In the genomic region with DNA sequence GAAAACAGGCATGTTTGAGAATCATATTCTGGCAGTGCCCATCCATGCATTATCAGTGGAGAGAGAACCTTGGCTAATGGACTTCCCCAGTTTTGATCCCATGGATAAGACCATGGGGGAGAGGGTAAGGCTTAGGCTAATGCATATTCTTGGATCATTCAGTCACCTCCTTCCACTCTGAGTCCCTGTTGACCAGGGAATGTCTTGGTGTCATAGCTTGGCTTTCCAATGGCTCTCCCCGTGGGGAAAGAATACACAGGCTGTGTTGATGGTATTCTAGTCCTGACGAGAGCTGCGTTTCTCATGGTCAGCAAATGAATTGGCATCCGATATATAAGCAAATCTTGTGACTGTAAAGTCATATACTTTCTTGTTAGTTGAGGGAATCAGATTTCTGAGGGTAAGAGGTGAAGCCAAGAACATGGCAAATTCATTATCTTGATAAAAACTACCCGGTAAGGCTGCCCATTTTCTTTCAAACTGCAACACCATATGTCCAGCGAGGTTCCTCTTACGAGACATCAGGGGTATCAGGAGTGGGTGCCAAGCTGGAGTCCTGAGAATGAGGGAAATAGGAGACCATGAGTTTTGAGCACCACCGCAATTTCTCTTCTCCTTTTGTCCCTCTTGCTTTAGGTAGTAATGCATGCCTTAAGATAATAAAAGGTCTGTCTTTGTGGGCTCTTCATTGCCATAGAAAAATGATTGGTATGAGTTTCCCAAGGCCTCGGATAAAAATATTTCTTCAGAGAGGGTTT, we compare ENCODE assay signal across 1 cellular context.
A peak's percentile ranks its signal among the peaks of the same experiment; 100 is the strongest.
TF ChIP-seq lines count a peak whose summit lies in the region.

No MANE protein-coding gene starts in this region.

TF ChIP-seq in GM12878, 131 proteins besides CTCF, POLR2A, EP300 and RAD21:
- TF ChIP-seq, protein P1, sequence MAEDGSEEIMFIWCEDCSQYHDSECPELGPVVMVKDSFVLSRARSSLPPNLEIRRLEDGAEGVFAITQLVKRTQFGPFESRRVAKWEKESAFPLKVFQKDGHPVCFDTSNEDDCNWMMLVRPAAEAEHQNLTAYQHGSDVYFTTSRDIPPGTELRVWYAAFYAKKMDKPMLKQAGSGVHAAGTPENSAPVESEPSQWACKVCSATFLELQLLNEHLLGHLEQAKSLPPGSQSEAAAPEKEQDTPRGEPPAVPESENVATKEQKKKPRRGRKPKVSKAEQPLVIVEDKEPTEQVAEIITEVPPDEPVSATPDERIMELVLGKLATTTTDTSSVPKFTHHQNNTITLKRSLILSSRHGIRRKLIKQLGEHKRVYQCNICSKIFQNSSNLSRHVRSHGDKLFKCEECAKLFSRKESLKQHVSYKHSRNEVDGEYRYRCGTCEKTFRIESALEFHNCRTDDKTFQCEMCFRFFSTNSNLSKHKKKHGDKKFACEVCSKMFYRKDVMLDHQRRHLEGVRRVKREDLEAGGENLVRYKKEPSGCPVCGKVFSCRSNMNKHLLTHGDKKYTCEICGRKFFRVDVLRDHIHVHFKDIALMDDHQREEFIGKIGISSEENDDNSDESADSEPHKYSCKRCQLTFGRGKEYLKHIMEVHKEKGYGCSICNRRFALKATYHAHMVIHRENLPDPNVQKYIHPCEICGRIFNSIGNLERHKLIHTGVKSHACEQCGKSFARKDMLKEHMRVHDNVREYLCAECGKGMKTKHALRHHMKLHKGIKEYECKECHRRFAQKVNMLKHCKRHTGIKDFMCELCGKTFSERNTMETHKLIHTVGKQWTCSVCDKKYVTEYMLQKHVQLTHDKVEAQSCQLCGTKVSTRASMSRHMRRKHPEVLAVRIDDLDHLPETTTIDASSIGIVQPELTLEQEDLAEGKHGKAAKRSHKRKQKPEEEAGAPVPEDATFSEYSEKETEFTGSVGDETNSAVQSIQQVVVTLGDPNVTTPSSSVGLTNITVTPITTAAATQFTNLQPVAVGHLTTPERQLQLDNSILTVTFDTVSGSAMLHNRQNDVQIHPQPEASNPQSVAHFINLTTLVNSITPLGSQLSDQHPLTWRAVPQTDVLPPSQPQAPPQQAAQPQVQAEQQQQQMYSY (CRISPR knock-in tag; IDR thresholded peaks at IDR 0.05), result no peak
- peak; percentile 61; the same call in 1 of the 2 replicates for TF ChIP-seq POLR2AphosphoS5 (IDR thresholded peaks at IDR 0.05; ENCODE audit: low read length)
- TF ChIP-seq DPF2 (IDR thresholded peaks at IDR 0.05), result no peak
- TF ChIP-seq MEF2A (IDR thresholded peaks at IDR 0.05; ENCODE audit: insufficient read depth, low read depth, low read length), result no peak
- 0 out of 3 replicates have a peak, but pooled peaks have one; percentile 1 for TF ChIP-seq POU2F2 (IDR thresholded peaks at IDR 0.05; ENCODE audit: borderline replicate concordance, low read depth, low read length)
- no peak for TF ChIP-seq SMC3 (IDR thresholded peaks at IDR 0.05; ENCODE audit: borderline replicate concordance, low read length)
- TF ChIP-seq, protein P2, sequence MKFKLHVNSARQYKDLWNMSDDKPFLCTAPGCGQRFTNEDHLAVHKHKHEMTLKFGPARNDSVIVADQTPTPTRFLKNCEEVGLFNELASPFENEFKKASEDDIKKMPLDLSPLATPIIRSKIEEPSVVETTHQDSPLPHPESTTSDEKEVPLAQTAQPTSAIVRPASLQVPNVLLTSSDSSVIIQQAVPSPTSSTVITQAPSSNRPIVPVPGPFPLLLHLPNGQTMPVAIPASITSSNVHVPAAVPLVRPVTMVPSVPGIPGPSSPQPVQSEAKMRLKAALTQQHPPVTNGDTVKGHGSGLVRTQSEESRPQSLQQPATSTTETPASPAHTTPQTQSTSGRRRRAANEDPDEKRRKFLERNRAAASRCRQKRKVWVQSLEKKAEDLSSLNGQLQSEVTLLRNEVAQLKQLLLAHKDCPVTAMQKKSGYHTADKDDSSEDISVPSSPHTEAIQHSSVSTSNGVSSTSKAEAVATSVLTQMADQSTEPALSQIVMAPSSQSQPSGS (IDR thresholded peaks at IDR 0.05; ENCODE audit: low read length), result no peak
- no peak for TF ChIP-seq NFXL1 (IDR thresholded peaks at IDR 0.05; ENCODE audit: borderline replicate concordance)
